In the genomic region with DNA sequence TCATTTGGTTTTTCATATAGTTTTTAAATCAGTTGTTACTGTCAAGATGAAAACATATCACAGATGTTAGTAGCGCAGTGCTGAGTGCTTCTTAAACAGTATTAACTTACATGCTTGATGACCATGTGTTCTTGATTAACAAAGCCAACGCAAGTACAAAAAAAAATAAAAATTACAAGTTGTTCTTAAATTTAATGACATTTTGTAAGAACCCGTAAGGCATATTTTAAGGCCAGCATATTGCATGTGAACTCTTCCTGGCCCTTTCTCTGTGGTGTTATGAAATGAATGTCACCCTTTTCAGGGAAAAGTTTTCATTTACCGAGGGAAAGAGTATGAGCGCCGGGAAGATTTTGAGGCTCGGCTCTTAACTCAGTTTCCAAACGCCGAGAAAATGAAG, we compare ENCODE assay signal across 18 cellular contexts.
"Had no signal": no experiment of that assay in that cellular context is flagged by ENCODE, and none has a peak within 500 bp of the region (broad histone marks: within the 10 kb centered on the region; RNA-seq: fewer than 3 reads in every experiment).

No MANE protein-coding gene starts in this region.

- H3K27me3 ChIP-seq: ascending aorta, breast epithelium, neural progenitor cell, pancreas, sigmoid colon, spleen, upper lobe of left lung had no signal

- H3K9me3 ChIP-seq: ascending aorta, breast epithelium, pancreas, sigmoid colon, spleen, upper lobe of left lung had no signal

- FAIRE-seq: pancreas had no signal

- H3K36me3 ChIP-seq: neural progenitor cell, pancreas had no signal

- H3K4me3 ChIP-seq: ascending aorta, breast epithelium, lung, neural progenitor cell, pancreas, sigmoid colon, spleen, upper lobe of left lung had no signal

- H3K27ac ChIP-seq: ascending aorta, neural progenitor cell, pancreas, sigmoid colon, spleen, upper lobe of left lung had no signal

- DNase-seq: activated CD4-positive, CD25-positive, alpha-beta regulatory T cell treated with anti-CD3 and anti-CD28 coated beads, Interleukin-2, amount 50 U/mL, for 72 hours; activated naive CD4-positive, alpha-beta T cell treated with Interleukin-2 at 50 U/mL for 16 hours; activated T-cell treated with anti-CD3 and anti-CD28 coated beads for 4 hours; dermis blood vessel endothelial cell; erythroblast; foreskin melanocyte; head of caudate nucleus; immature natural killer cell; pancreas; sigmoid colon; stimulated activated naive CD8-positive, alpha-beta T cell treated with anti-CD3 and anti-CD28 coated beads, Interleukin-15, amount 100 ng/mL, for 72 hours; T-helper 1 cell; upper lobe of left lung had no signal

- H3K4me1 ChIP-seq: ascending aorta, breast epithelium, pancreas, spleen, upper lobe of left lung had no signal

- ATAC-seq: pancreas; stimulated activated naive CD8-positive, alpha-beta T cell treated with anti-CD3 and anti-CD28 coated beads, Interleukin-15, amount 100 ng/mL, for 72 hours had no signal
